In the genomic region with DNA sequence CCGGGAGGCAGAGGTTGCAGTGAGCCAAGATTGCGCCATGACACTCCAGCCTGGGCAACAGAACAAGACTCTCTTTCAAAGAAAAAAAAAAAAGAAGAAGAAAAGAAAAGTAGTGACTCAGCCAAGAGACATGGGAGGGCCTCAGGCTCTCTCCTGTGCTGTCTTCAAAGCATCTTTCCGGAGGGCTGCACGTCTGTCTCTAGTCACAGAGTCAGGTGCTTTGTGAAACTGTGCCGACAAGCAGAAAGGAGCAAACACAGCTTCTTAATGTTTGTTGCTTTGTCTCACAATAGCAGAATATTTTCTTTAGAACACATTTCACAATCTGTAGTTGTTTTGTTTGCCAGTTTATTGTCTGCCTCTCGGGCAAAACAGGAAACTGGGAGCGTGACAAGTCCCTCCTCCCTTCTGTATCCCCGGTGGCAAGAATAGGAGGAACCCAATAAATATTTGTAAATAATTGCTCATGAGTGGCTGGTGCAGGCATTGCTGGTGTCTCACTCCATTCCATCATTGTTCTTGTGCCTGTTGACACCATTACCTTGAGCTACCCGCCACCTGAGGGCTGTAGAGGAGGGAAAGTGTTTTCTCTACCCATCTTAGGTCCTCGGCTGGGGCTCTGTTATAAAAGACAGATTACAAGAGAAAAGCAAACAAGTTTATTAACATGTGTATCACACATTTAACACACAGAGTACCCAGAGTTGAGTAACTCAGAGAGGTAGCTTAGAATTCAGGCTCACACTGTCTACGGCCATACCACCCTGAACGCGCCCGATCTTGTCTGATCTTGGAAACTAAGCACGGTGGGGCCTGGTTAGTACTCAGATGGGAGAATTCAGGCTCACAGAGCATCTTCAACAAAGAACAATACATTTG, we compare ENCODE assay signal across 2 cellular contexts.
TF ChIP-seq lines count a peak whose summit lies in the region.

No MANE protein-coding gene starts in this region.

TF ChIP-seq in K562, 482 proteins besides CTCF, POLR2A, EP300 and RAD21:
- TF ChIP-seq CEBPB (tag; IDR thresholded peaks at IDR 0.05) (0 out of 2 replicates have a peak, but pooled peaks have one; percentile 19), TGIF2 (CRISPR knock-in tag; IDR thresholded peaks at IDR 0.05) (no peak)

TF ChIP-seq in GM12891, 5 proteins besides CTCF, POLR2A, EP300 and RAD21:
- TF ChIP-seq SPI1 (IDR thresholded peaks at IDR 0.05; ENCODE audit: low read depth, low read length) (no peak), TAF1 (IDR thresholded peaks at IDR 0.05; ENCODE audit: low read depth, low read length) (no peak), POU2F2 (IDR thresholded peaks at IDR 0.05; ENCODE audit: low read depth, low read length) (no peak), PAX5 (IDR thresholded peaks at IDR 0.05; ENCODE audit: insufficient read depth, low read length, severe bottlenecking) (no peak), POLR2AphosphoS5 (IDR thresholded peaks at IDR 0.05; ENCODE audit: low read depth, low read length) (no peak)
